ENCODE assay signal across 23 cellular contexts in the genomic region with DNA sequence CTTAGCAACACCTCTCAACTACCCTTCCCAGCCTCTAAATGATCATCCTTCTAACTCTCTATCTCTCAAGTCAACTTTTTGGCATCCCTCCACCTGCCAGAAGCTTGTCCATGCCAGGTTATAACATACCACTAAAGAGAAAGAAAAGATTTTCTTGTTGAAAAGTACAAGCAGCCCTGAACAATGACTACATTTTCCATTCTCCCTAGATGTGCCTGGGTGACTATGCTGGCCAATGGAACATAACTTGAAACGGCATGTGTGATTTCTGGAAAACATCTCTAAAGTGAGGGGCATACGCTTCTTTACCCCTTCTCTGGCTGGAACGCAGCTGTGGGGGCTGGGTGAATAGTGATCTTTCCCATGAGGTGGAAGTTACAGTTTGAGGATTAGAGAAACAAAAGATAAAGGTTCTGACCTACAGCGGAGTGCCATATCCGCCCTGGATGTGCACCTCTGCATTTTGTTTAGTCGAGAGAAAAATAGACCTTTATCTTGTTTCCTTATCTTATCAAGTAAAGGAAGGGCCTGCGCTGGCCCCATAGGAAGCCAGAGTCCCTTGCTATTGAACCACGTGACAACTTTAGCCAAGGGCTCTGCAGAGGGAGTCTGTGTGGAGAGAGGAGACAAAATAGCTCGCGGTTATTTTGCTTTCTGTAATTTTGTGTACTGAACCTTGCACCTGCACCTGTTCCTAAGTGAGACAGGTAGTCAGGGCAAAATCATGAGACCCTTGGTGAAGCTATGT.
A peak's percentile ranks its signal among the peaks of the same experiment; 100 is the strongest.
DNase-seq lines count a peak whose midpoint lies in the region; ATAC-seq and TF ChIP-seq lines count a peak whose summit lies in the region.
"Had no signal": no experiment of that assay in that cellular context is flagged by ENCODE, and none has a peak within 500 bp of the region (broad histone marks: within the 10 kb centered on the region; RNA-seq: fewer than 3 reads in every experiment).

No MANE protein-coding gene starts in this region.

- H2BK120ac ChIP-seq in mesenchymal stem cell (ENCODE audit: low read depth, low read length): no peak overlapping the region

- no peak overlapping the region for H3K23ac ChIP-seq in mesenchymal stem cell (ENCODE audit: low read length in 2 of 2)

- no peaks in the 10 kb centered on the region for H3K9me3 ChIP-seq in body of pancreas
- H3K9me3 ChIP-seq in right atrium auricular region: no peaks in the 10 kb centered on the region
- H3K9me3 ChIP-seq in upper lobe of right lung: no peaks in the 10 kb centered on the region
- H3K9me3 ChIP-seq in mesenchymal stem cell (ENCODE audit: control insufficient read depth, low read length): no peaks in the 10 kb centered on the region
- H3K9me3 ChIP-seq: neutrophil, SJCRH30 had no signal

- no peak overlapping the region for H2AK5ac ChIP-seq in mesenchymal stem cell (ENCODE audit: low read length, severe bottlenecking)

- H3K4ac ChIP-seq in mesenchymal stem cell (ENCODE audit: low read depth in 1 of 2, low read length in 2 of 2): no peak overlapping the region

- DNase-seq in NCI-H2107 treated with DMSO at 0.1 percent for 48 hours (lab: John Stamatoyannopoulos, UW; ENCODE audit: unreplicated experiment) (peak; percentile 45), NCI-H2107 (lab: John Stamatoyannopoulos, UW) (no peak), body of pancreas (no peak), right atrium auricular region (ENCODE audit: low spot score) (no peak), upper lobe of right lung (no peak), foreskin melanocyte (no peak), mesenchymal stem cell (no peak)
- DNase-seq: 8988T; activated CD4-positive, alpha-beta T cell treated with anti-CD3 and anti-CD28 coated beads for 48 hours; activated naive CD4-positive, alpha-beta T cell treated with anti-CD3 and anti-CD28 coated beads, Interleukin-2, amount 10 ng/mL, durations not matched to agents 7 days and 5 days; AML-193; CD8-positive, alpha-beta memory T cell; central memory CD4-positive, alpha-beta T cell; DMS53; NCI-H1092; NCI-H510A treated with DMSO at 0.1 percent for 48 hours; PC-3; SJCRH30; stimulated activated naive CD4-positive, alpha-beta T cell had no signal

- no peak overlapping the region for H3K14ac ChIP-seq in mesenchymal stem cell (ENCODE audit: low read length in 2 of 2)

- no peaks in the 10 kb centered on the region for H3K36me3 ChIP-seq in body of pancreas (replicated peaks in 1 of 2; ENCODE audit: insufficient read depth in 1 of 2, low read depth in 2 of 2)
- H3K36me3 ChIP-seq in right atrium auricular region: no peaks in the 10 kb centered on the region
- H3K36me3 ChIP-seq in upper lobe of right lung: no peaks in the 10 kb centered on the region
- no peaks in the 10 kb centered on the region for H3K36me3 ChIP-seq in mesenchymal stem cell (ENCODE audit: control insufficient read depth in 1 of 2, insufficient read depth in 2 of 2, low read depth in 1 of 2, low read length in 2 of 2)
- H3K36me3 ChIP-seq: neutrophil, SJCRH30 had no signal

- TF ChIP-seq CTCF in body of pancreas (IDR thresholded peaks at IDR 0.05) (no peak), right atrium auricular region (IDR thresholded peaks at IDR 0.05) (no peak), upper lobe of right lung (IDR thresholded peaks at IDR 0.05) (no peak)

- H2AFZ ChIP-seq in mesenchymal stem cell (ENCODE audit: low read depth, low read length): no peak overlapping the region

- ATAC-seq in body of pancreas (peak; percentile 67), upper lobe of right lung (peak; percentile 70), GM18907 (IDR thresholded peaks at IDR 0.05; ENCODE audit: unreplicated experiment) (no peak)
- ATAC-seq: PC-3 had no signal

- no peak overlapping the region for H2BK5ac ChIP-seq in mesenchymal stem cell (ENCODE audit: low read depth, low read length, poor library complexity, severe bottlenecking)

- peaks cover 3% of the 10 kb centered on the region for H3K4me1 ChIP-seq in body of pancreas
- peaks cover 0 to 15% of the 10 kb centered on the region in 2 donors for H3K4me1 ChIP-seq in right atrium auricular region
- H3K4me1 ChIP-seq in upper lobe of right lung: no peaks in the 10 kb centered on the region
- H3K4me1 ChIP-seq in mesenchymal stem cell (ENCODE audit: control insufficient read depth, insufficient read depth, low read depth, low read length): peaks cover 4% of the 10 kb centered on the region
- H3K4me1 ChIP-seq: SJCRH30 had no signal

- H4K91ac ChIP-seq in mesenchymal stem cell (ENCODE audit: low read length): no peak overlapping the region

- no peak overlapping the region for H2BK15ac ChIP-seq in mesenchymal stem cell (ENCODE audit: low read depth, poor library complexity, severe bottlenecking)

- H3K18ac ChIP-seq in mesenchymal stem cell (ENCODE audit: low read depth in 1 of 2, low read length in 2 of 2): no peak overlapping the region

- H3K9ac ChIP-seq in mesenchymal stem cell (ENCODE audit: low read length): no peak overlapping the region

- no peak for TF ChIP-seq POLR2A in body of pancreas (IDR thresholded peaks at IDR 0.05)

- no peaks in the 10 kb centered on the region for H3K27me3 ChIP-seq in body of pancreas
- no peaks in the 10 kb centered on the region for H3K27me3 ChIP-seq in right atrium auricular region
- no peaks in the 10 kb centered on the region for H3K27me3 ChIP-seq in upper lobe of right lung
- no peaks in the 10 kb centered on the region for H3K27me3 ChIP-seq in mesenchymal stem cell (ENCODE audit: control insufficient read depth in 1 of 2, insufficient read depth in 1 of 2, low read length in 2 of 2)
- H3K27me3 ChIP-seq: SJCRH30 had no signal

- intact Hi-C loops in body of pancreas (cut with DNase I) (no loop called here), upper lobe of right lung (cut with DNase I) (no loop called here)

- H3K4me2 ChIP-seq in mesenchymal stem cell (ENCODE audit: low read length, poor library complexity, severe bottlenecking): no peak overlapping the region
- H3K4me2 ChIP-seq: smooth muscle cell had no signal

- WGBS in body of pancreas, 2 donors: 12% methylated on average over 10 of the region's 10 CpGs
- WGBS in mesenchymal stem cell: 75% methylated on average over 10 of the region's 10 CpGs

- H3K27ac ChIP-seq in body of pancreas (no peak overlapping the region), right atrium auricular region (peak overlapping the region; percentile 35 to 49), upper lobe of right lung (no peak overlapping the region), mesenchymal stem cell (ENCODE audit: low read length, poor library complexity, severe bottlenecking) (no peak overlapping the region)
- H3K27ac ChIP-seq: neutrophil, SJCRH30 had no signal

- H2BK12ac ChIP-seq in mesenchymal stem cell (ENCODE audit: low read length in 2 of 2): no peak overlapping the region

- no peak overlapping the region for H4K8ac ChIP-seq in mesenchymal stem cell (ENCODE audit: low read length)

- H3K79me1 ChIP-seq in mesenchymal stem cell (replicated peaks; ENCODE audit: low read length, poor library complexity, severe bottlenecking): no peaks in the 10 kb centered on the region

- H3K4me3 ChIP-seq in body of pancreas (no peak overlapping the region), right atrium auricular region (peak overlapping the region in 1 of 2 donors; percentile 10), upper lobe of right lung (no peak overlapping the region), mesenchymal stem cell (ENCODE audit: insufficient read depth in 1 of 2, low read depth in 1 of 2, low read length in 2 of 2) (no peak overlapping the region)
- H3K4me3 ChIP-seq: lung, SJCRH30, smooth muscle cell had no signal

Comparison
In these comparisons a context has a peak if more than half of its experiments do, and no peak if none do; other contexts are left out.
1. H3K27ac ChIP-seq: peak in right atrium auricular region (2 of 2); none in body of pancreas (0 of 4), upper lobe of right lung (single experiment) and mesenchymal stem cell (single experiment).